ENCODE assay signal across 8 cellular contexts in genomic region chr5:115262066-115262404, GRCh38. TPM values are rescaled to one million over a fixed set of nuclear protein-coding genes. Genes with fewer than 3 reads are reported as not detected.
DNase-seq lines count a peak whose midpoint lies in the region; ATAC-seq and TF ChIP-seq lines count a peak whose summit lies in the region.

No MANE protein-coding gene starts in this region.

- H3K9me3 Mint-ChIP-seq in endodermal cell = no peaks in the 10 kb centered on the region

- H3K4me2 ChIP-seq in PC-9 = peak overlapping the region; percentile 96

- H3K36me3 Mint-ChIP-seq in endodermal cell (ENCODE audit: low read depth) = peaks cover 10% of the 10 kb centered on the region

- no peak for DNase-seq in Right ventricle myocardium inferior (ENCODE audit: missing footprints)
- DNase-seq in cardiac septum (ENCODE audit: low spot score) = no peak
- DNase-seq in PC-9 = no peak
- peak; percentile 47 for DNase-seq in endodermal cell
- no peak for DNase-seq in GM10248 (ENCODE audit: extremely low spot score)
- DNase-seq in kidney glomerular epithelial cell (lab: John Stamatoyannopoulos, UW) = no peak

- POLR2A ChIA-PET in PC-9 (lab: Charles Lee; ENCODE audit: unreplicated experiment) (interaction anchor here (0.6 kb wide), 2 partner anchors 8 to 543 kb away, joined by 4 to 6 read pairs; no protein-coding TSS in a partner anchor), GM10248 (lab: Yijun Ruan, JAX) (no interaction called here)

- no peaks in the 10 kb centered on the region for H3K9me2 ChIP-seq in PC-9 (ENCODE audit: insufficient read depth)

- H3K9ac ChIP-seq in endodermal cell (ENCODE audit: extremely low read depth, low read length, poor library complexity, severe bottlenecking) = peak overlapping the region; percentile 82
- peak overlapping the region; percentile 92 for H3K9ac ChIP-seq in muscle layer of colon (ENCODE audit: low read length)

- H3F3A ChIP-seq in PC-9 (ENCODE audit: insufficient read depth, low read depth) = peaks cover 6% of the 10 kb centered on the region

- H3K4me3 ChIP-seq in PC-9 (peak overlapping the region; percentile 86), endodermal cell (ENCODE audit: low read length) (peak overlapping the region; percentile 92), muscle layer of colon (ENCODE audit: low read depth in 1 of 2, low read length in 2 of 2) (peak overlapping the region; percentile 96)

- peak overlapping the region; percentile 100 for H2AFZ ChIP-seq in PC-9

- TF ChIP-seq CTCF in PC-9 (conservative IDR thresholded peaks at IDR 0.05) (no peak), endodermal cell (conservative IDR thresholded peaks at IDR 0.05) (no peak), GM10248 (IDR thresholded peaks at IDR 0.05; ENCODE audit: control extremely low read depth, extremely low read depth, low read depth, missing control alignments) (no peak)

- no peaks in the 10 kb centered on the region for H3K36me3 ChIP-seq in PC-9 (ENCODE audit: low read depth)
- no peaks in the 10 kb centered on the region for H3K36me3 ChIP-seq in endodermal cell (ENCODE audit: control insufficient read depth, insufficient read depth, low read length)
- H3K36me3 ChIP-seq in muscle layer of colon (ENCODE audit: insufficient read depth, low read length) = no peaks in the 10 kb centered on the region

- no peaks in the 10 kb centered on the region for H3K9me3 ChIP-seq in PC-9 (ENCODE audit: insufficient read depth, low read depth)
- no peaks in the 10 kb centered on the region for H3K9me3 ChIP-seq in endodermal cell (ENCODE audit: control insufficient read depth, low read length)
- H3K9me3 ChIP-seq in muscle layer of colon (ENCODE audit: low read length) = no peaks in the 10 kb centered on the region

- peak overlapping the region; percentile 75 for H3K4me3 Mint-ChIP-seq in endodermal cell

- TSS peak; percentile 69 for BruUV-seq in PC-9 (replicated peaks; lab: Mats Ljungman, UMichigan)

- peaks cover 12% of the 10 kb centered on the region for H3K4me1 Mint-ChIP-seq in endodermal cell

- peak; percentile 8 for ATAC-seq in Right ventricle myocardium inferior
- peak; percentile 34 for ATAC-seq in HG02884 (IDR thresholded peaks at IDR 0.05; ENCODE audit: unreplicated experiment)

- H3K79me2 ChIP-seq in PC-9 (ENCODE audit: low read depth) = peaks cover 53% of the 10 kb centered on the region

- H3K4me1 ChIP-seq in PC-9 (replicated peaks; ENCODE audit: insufficient read depth) (peaks cover 22% of the 10 kb centered on the region), endodermal cell (ENCODE audit: control insufficient read depth, insufficient read depth, low read length) (no peaks in the 10 kb centered on the region), muscle layer of colon (ENCODE audit: insufficient read depth, low read length) (peaks cover 17% of the 10 kb centered on the region)

- 2 to 6% methylated on average over 4 to 9 of the region's 9 CpGs for WGBS in endodermal cell (ENCODE audit: insufficient coverage in 1 of 2, insufficient read length in 1 of 2), 2 experiments

- H3K27me3 Mint-ChIP-seq in endodermal cell (ENCODE audit: insufficient read depth) = no peaks in the 10 kb centered on the region

- no peaks in the 10 kb centered on the region for H3K27me3 ChIP-seq in PC-9 (ENCODE audit: insufficient read depth, low read depth)
- no peaks in the 10 kb centered on the region for H3K27me3 ChIP-seq in endodermal cell (ENCODE audit: control insufficient read depth, insufficient read depth, low read length, poor library complexity, severe bottlenecking)
- no peaks in the 10 kb centered on the region for H3K27me3 ChIP-seq in muscle layer of colon (ENCODE audit: control insufficient read depth in 1 of 2, insufficient read depth in 2 of 2, low read length in 2 of 2)

- peaks cover 5% of the 10 kb centered on the region; the same call in 1 of the 2 replicates for H4K20me1 ChIP-seq in PC-9 (ENCODE audit: insufficient read depth)

- H3K27ac ChIP-seq in PC-9 (peak overlapping the region; percentile 63), endodermal cell (ENCODE audit: low read depth, low read length) (no peak overlapping the region), muscle layer of colon (ENCODE audit: low read depth, low read length) (peak overlapping the region; percentile 28)

- H3K27ac Mint-ChIP-seq in endodermal cell = peak overlapping the region; percentile 88

- CTCF ChIA-PET in PC-9 (lab: Charles Lee) = interaction anchor here (0.6 to 0.7 kb wide), 3 partner anchors 34 to 1582 kb away, joined by 3 to 16 read pairs (median 3); partner anchors contain the start of gene CCDC112
- CTCF ChIA-PET in GM10248 (lab: Yijun Ruan, JAX) = interaction anchor here (0.7 to 2.7 kb wide), 10 partner anchors 8 to 374 kb away, joined by 3 to 9 read pairs (median 3); no protein-coding TSS in a partner anchor

- intact Hi-C loops in Right ventricle myocardium inferior (cut with DNase I) = no loop called here
- intact Hi-C loops in cardiac septum (cut with DNase I) = no loop called here
- intact Hi-C loops in PC-9 (cut with micrococcal nuclease; ENCODE audit: unreplicated experiment) = loop anchor here (5.0 kb wide), 1 partner anchor 35 kb away; the partner anchor contains the start of gene CCDC112

RNA-seq across cellular contexts. Expression of gene PGGT1B, which starts 0.6 kb away (rescaled TPM):
- total RNA-seq in Right ventricle myocardium inferior = 27.0 TPM
- 24.7 TPM for total RNA-seq in cardiac septum
- total RNA-seq in PC-9 (2021) = 30.9 and 31.1 TPM in 2 replicates
- 10 to 100 TPM; 43.7 to 44.9 TPM for total RNA-seq in endodermal cell
- polyA plus RNA-seq in endodermal cell (2013, experiment 1 of 2) = 14.6 TPM
- polyA plus RNA-seq in endodermal cell (2013, experiment 2 of 2) = 10.3 TPM

RNA-seq across cellular contexts. Expression of gene CCDC112, which starts 34.4 kb away (rescaled TPM):
- total RNA-seq in Right ventricle myocardium inferior = 5.1 TPM
- total RNA-seq in cardiac septum = 5.9 TPM
- 4.3 and 4.8 TPM in 2 replicates for total RNA-seq in PC-9 (2021)
- 1 to 10 TPM; 6.8 to 7.3 TPM for total RNA-seq in endodermal cell
- 15.0 TPM for polyA plus RNA-seq in endodermal cell (2013, experiment 1 of 2)
- polyA plus RNA-seq in endodermal cell (2013, experiment 2 of 2) = 17.1 TPM
